ENCODE assay signal across 8 cellular contexts in genomic region chr2:230913406-230913805, GRCh38.
A peak's percentile ranks its signal among the peaks of the same experiment; 100 is the strongest.
DNase-seq lines count a peak whose midpoint lies in the region; ATAC-seq and TF ChIP-seq lines count a peak whose summit lies in the region.

No MANE protein-coding gene starts in this region.

- no peaks in the 10 kb centered on the region for H3K9me3 ChIP-seq in tibial artery

- peaks cover 0 to 8% of the 10 kb centered on the region in 2 donors for H3K27me3 ChIP-seq in tibial artery

- intact Hi-C loops in head of caudate nucleus (cut with DNase I) (no loop called here), tibial artery (cut with DNase I; ENCODE audit: low total_unique reads) (no loop called here)

- ATAC-seq in SK-N-SH treated with all-trans-retinoic acid at 6 μM for 48 hours (peak; percentile 78), HG02938 (IDR thresholded peaks at IDR 0.05; ENCODE audit: unreplicated experiment) (no peak)

- no peaks in the 10 kb centered on the region for H3K4me1 ChIP-seq in tibial artery

- peak; percentile 74 for DNase-seq in Ammon's horn (ENCODE audit: low spot score)
- no peak for DNase-seq in GM13977 (ENCODE audit: low spot score)
- DNase-seq in head of caudate nucleus, result peak in 23 of 42 donors; percentile 10 to 70 (median 37)
- peak in 1 of 2 donors; percentile 39 for DNase-seq in tibial artery
- DNase-seq in HK-2 (ENCODE audit: unreplicated experiment), result no peak
- no peak for DNase-seq in DMS79 (lab: John Stamatoyannopoulos, UW)

- H3K4me3 ChIP-seq in tibial artery, result no peak overlapping the region

- H3K27ac ChIP-seq in tibial artery, result no peak overlapping the region

- peak; percentile 38 for TF ChIP-seq CTCF in GM13977 (IDR thresholded peaks at IDR 0.05; ENCODE audit: extremely low read depth, insufficient read depth, missing control alignments)
- TF ChIP-seq CTCF in tibial artery (IDR thresholded peaks at IDR 0.05), result peak; percentile 18 to 34

- in situ Hi-C loops in GM13977 (cut with MboI; ENCODE audit: low pct_unique_long_range_greater_than_20kb, low sequenced_read_pairs, unreplicated experiment), result no loop called here

- H3K36me3 ChIP-seq in tibial artery, result no peaks in the 10 kb centered on the region

TF ChIP-seq in SK-N-SH treated with all-trans-retinoic acid at 6 μM for 48 hours, 23 proteins besides CTCF, POLR2A, EP300 and RAD21:
- no peak for TF ChIP-seq TCF4 (CRISPR knock-in tag; IDR thresholded peaks at IDR 0.05; ENCODE audit: borderline replicate concordance)
- no peak for TF ChIP-seq PPARA (CRISPR knock-in tag; IDR thresholded peaks at IDR 0.05; ENCODE audit: borderline replicate concordance)
- no peak for TF ChIP-seq BACH2 (CRISPR knock-in tag; IDR thresholded peaks at IDR 0.05; ENCODE audit: borderline replicate concordance)
- no peak for TF ChIP-seq OSR1 (CRISPR knock-in tag; IDR thresholded peaks at IDR 0.05)
- no peak for TF ChIP-seq CSDC2 (CRISPR knock-in tag; IDR thresholded peaks at IDR 0.05)
- no peak for TF ChIP-seq PATZ1 (CRISPR knock-in tag; IDR thresholded peaks at IDR 0.05; ENCODE audit: borderline replicate concordance)
- no peak for TF ChIP-seq ZNF565 (CRISPR knock-in tag; conservative IDR thresholded peaks at IDR 0.05; ENCODE audit: low read depth)
- TF ChIP-seq TOX (CRISPR knock-in tag; IDR thresholded peaks at IDR 0.05; ENCODE audit: borderline replicate concordance), result no peak
- no peak for TF ChIP-seq GLIS3 (CRISPR knock-in tag; IDR thresholded peaks at IDR 0.05)
- TF ChIP-seq ZNF8 (CRISPR knock-in tag; IDR thresholded peaks at IDR 0.05), result no peak
- no peak for TF ChIP-seq ZFP30 (CRISPR knock-in tag; IDR thresholded peaks at IDR 0.05)
- TF ChIP-seq RARB (CRISPR knock-in tag; IDR thresholded peaks at IDR 0.05), result no peak
- no peak for TF ChIP-seq ARNTL (CRISPR knock-in tag; IDR thresholded peaks at IDR 0.05; ENCODE audit: borderline replicate concordance, low read depth)
- no peak for TF ChIP-seq ESRRG (CRISPR knock-in tag; IDR thresholded peaks at IDR 0.05)
- no peak for TF ChIP-seq ZNF70 (CRISPR knock-in tag; IDR thresholded peaks at IDR 0.05)
TF ChIP-seq in SK-N-SH treated with all-trans-retinoic acid at 6 μM for 48 hours: peak in this region for 0.

Comparison
In these comparisons a context has a peak if more than half of its experiments do, and no peak if none do; other contexts are left out.
1. DNase-seq: peak in Ammon's horn (single experiment) and head of caudate nucleus (23 of 42); none in GM13977 (single experiment), HK-2 (single experiment) and DMS79 (single experiment).